Comparison of ENCODE assay signal across 9 cellular contexts in the genomic region with DNA sequence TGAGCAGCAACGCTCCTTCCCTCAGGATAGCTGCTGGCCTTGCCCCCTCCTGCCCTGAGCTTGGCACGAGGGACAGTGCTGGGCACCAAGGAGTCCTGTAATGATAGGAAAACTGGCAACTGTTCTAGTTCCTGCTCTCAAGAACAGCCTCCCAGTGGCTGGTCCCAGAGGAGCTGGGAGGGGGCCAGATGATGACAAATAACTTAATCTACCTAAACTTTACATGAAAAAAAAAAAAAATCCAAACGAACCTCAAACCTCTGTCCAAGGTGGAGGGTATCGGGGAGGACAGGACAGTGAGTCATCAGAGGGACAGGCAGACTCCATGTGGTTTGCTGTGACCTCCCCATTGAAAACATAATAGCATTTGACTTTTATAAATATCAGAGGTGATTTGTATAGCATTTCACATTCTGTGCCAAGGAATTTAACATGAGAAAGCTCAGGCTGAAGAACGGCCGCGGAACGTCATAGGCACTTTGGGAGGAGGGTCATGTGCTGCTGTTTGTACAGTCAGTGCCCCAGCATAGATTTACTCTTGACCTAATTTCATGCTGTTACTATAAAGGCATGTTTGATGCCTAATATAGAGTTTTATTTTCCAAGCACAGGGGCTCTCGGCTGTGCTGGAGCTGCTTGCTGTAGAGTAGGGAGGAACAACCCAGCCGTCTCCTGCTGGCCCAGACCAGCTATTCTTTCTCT.
DNase-seq lines count a peak whose midpoint lies in the region; ATAC-seq lines count a peak whose summit lies in the region.
"Had no signal": no experiment of that assay in that cellular context is flagged by ENCODE, and none has a peak within 500 bp of the region (broad histone marks: within the 10 kb centered on the region; RNA-seq: fewer than 3 reads in every experiment).

No MANE protein-coding gene starts in this region.

- H3K9me3 Mint-ChIP-seq in activated CD4-positive, alpha-beta T cell treated with anti-CD3 and anti-CD28 coated beads, Interleukin-2, amount 10 ng/mL, durations not matched to agents 7 days and 5 days = no peaks in the 10 kb centered on the region
- H3K9me3 Mint-ChIP-seq: activated B cell treated with CpG ODN at 0.5 μM for 24 hours had no signal

- ATAC-seq in left lobe of liver (peak; percentile 54), HG02588 (IDR thresholded peaks at IDR 0.05; ENCODE audit: unreplicated experiment) (no peak), GM19324 (IDR thresholded peaks at IDR 0.05; ENCODE audit: low FRiP score, unreplicated experiment) (no peak)

- DNase-seq in HT1080 (ENCODE audit: low read depth) (peak; percentile 42), cerebellum (ENCODE audit: low spot score) (peak; percentile 31), left lobe of liver (ENCODE audit: low spot score) (peak; percentile 61), stromal cell of bone marrow (ENCODE audit: low read depth) (peak; percentile 63)
- no peak for DNase-seq in stimulated activated CD4-positive, alpha-beta T cell treated with anti-CD3 and anti-CD28 coated beads, Interleukin-2, amount 100 ng/mL, for 48 hours
- no peak for DNase-seq in activated CD4-positive, alpha-beta T cell treated with anti-CD3 and anti-CD28 coated beads, Interleukin-2, amount 10 ng/mL, durations not matched to agents 7 days and 5 days
- DNase-seq: activated B cell treated with CpG ODN at 0.5 μM for 24 hours had no signal

- H3K27ac Mint-ChIP-seq in activated CD4-positive, alpha-beta T cell treated with anti-CD3 and anti-CD28 coated beads, Interleukin-2, amount 10 ng/mL, durations not matched to agents 7 days and 5 days = no peak overlapping the region

- POLR2A ChIA-PET in activated CD4-positive, alpha-beta T cell treated with anti-CD3 and anti-CD28 coated beads, Interleukin-2, amount 10 ng/mL, durations not matched to agents 7 days and 5 days (lab: Charles Lee) = no interaction called here

- H3K36me3 Mint-ChIP-seq in activated CD4-positive, alpha-beta T cell treated with anti-CD3 and anti-CD28 coated beads, Interleukin-2, amount 10 ng/mL, durations not matched to agents 7 days and 5 days (ENCODE audit: low read depth) = no peaks in the 10 kb centered on the region

- H3K4me1 Mint-ChIP-seq in activated CD4-positive, alpha-beta T cell treated with anti-CD3 and anti-CD28 coated beads, Interleukin-2, amount 10 ng/mL, durations not matched to agents 7 days and 5 days = peaks cover 32% of the 10 kb centered on the region

- no peak overlapping the region for H3K4me3 Mint-ChIP-seq in activated CD4-positive, alpha-beta T cell treated with anti-CD3 and anti-CD28 coated beads, Interleukin-2, amount 10 ng/mL, durations not matched to agents 7 days and 5 days

- no peaks in the 10 kb centered on the region for H3K27me3 Mint-ChIP-seq in activated CD4-positive, alpha-beta T cell treated with anti-CD3 and anti-CD28 coated beads, Interleukin-2, amount 10 ng/mL, durations not matched to agents 7 days and 5 days
- H3K27me3 Mint-ChIP-seq: activated B cell treated with CpG ODN at 0.5 μM for 24 hours had no signal

- CTCF ChIA-PET in activated CD4-positive, alpha-beta T cell treated with anti-CD3 and anti-CD28 coated beads, Interleukin-2, amount 10 ng/mL, durations not matched to agents 7 days and 5 days (lab: Charles Lee) = interaction anchor here (1.0 kb wide), 2 partner anchors 9 to 16 kb away, joined by 3 read pairs; no protein-coding TSS in a partner anchor

Comparison
In these comparisons a context has a peak if more than half of its experiments do, and no peak if none do; other contexts are left out.
1. DNase-seq: peak in HT1080 (single experiment), cerebellum (single experiment), left lobe of liver (single experiment) and stromal cell of bone marrow (single experiment); none in stimulated activated CD4-positive, alpha-beta T cell treated with anti-CD3 and anti-CD28 coated beads, Interleukin-2, amount 100 ng/mL, for 48 hours (0 of 2) and activated CD4-positive, alpha-beta T cell treated with anti-CD3 and anti-CD28 coated beads, Interleukin-2, amount 10 ng/mL, durations not matched to agents 7 days and 5 days (single experiment).